ENCODE assay signal across 1 cellular context in the genomic region with DNA sequence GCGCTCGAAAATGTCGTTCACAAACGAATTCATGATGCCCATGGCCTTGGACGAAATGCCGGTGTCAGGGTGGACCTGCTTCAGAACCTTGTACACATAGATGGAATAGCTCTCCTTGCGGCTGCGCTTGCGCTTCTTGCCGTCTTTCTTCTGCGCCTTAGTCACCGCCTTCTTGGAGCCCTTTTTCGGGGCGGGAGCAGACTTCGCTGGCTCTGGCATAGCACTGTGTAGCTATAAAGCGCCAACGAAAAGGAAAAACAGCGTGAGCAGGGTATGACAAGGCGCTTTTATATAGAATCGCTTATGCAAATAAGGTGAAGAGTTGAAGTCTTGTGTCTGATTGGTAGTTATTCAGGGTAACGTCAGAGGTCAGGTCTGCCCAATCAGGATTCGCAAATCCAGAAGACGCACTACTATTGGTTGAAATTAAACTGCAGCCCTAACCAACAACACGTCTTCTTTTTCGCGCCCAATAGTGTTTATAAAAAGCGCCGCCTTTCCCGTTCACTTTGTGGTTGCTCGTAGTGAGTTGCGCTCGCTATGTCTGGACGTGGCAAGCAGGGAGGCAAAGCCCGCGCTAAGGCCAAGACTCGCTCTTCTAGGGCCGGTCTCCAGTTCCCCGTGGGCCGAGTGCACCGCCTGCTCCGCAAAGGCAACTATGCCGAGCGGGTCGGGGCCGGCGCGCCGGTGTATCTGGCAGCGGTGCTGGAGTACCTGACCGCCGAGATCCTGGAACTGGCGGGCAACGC.
TF ChIP-seq lines count a peak whose summit lies in the region.

No MANE protein-coding gene starts in this region.

TF ChIP-seq in HepG2, 621 proteins besides CTCF, POLR2A, EP300 and RAD21 (continued from another document and continues in another):
- TF ChIP-seq ZNF138 (CRISPR knock-in tag; IDR thresholded peaks at IDR 0.05; ENCODE audit: low read depth) (no peak), ETV5 (CRISPR knock-in tag; IDR thresholded peaks at IDR 0.05; ENCODE audit: borderline replicate concordance) (no peak), TGIF2 (CRISPR knock-in tag; IDR thresholded peaks at IDR 0.05) (no peak), ZNF713 (CRISPR knock-in tag; IDR thresholded peaks at IDR 0.05) (no peak), ZNF709 (CRISPR knock-in tag; IDR thresholded peaks at IDR 0.05) (no peak), NFKB2 (CRISPR knock-in tag; IDR thresholded peaks at IDR 0.05; ENCODE audit: borderline replicate concordance) (no peak), ZNF354B (CRISPR knock-in tag; IDR thresholded peaks at IDR 0.05) (no peak), ZNF17 (CRISPR knock-in tag; IDR thresholded peaks at IDR 0.05) (no peak), THAP11 (CRISPR knock-in tag; IDR thresholded peaks at IDR 0.05) (no peak; the same call in 1 of the 2 replicates), HNF4G (IDR thresholded peaks at IDR 0.05; ENCODE audit: borderline replicate concordance, low read depth, low read length) (no peak), HNF4G (CRISPR knock-in tag; IDR thresholded peaks at IDR 0.05; ENCODE audit: borderline replicate concordance, low read depth) (no peak), ZNF746 (CRISPR knock-in tag; IDR thresholded peaks at IDR 0.05) (no peak), U2AF2 (IDR thresholded peaks at IDR 0.05; ENCODE audit: low read depth, low read length) (peak; percentile 13; the same call in 1 of the 2 replicates), GATAD1 (CRISPR knock-in tag; IDR thresholded peaks at IDR 0.05) (no peak), NFIC (IDR thresholded peaks at IDR 0.05; ENCODE audit: low read length) (no peak), RBAK (CRISPR knock-in tag; IDR thresholded peaks at IDR 0.05) (no peak), ZSCAN12 (CRISPR knock-in tag; IDR thresholded peaks at IDR 0.05) (no peak), ZNF329 (CRISPR knock-in tag; IDR thresholded peaks at IDR 0.05; ENCODE audit: low read depth) (no peak), ZNF441 (CRISPR knock-in tag; IDR thresholded peaks at IDR 0.05; ENCODE audit: borderline replicate concordance) (no peak), ZNF792 (CRISPR knock-in tag; IDR thresholded peaks at IDR 0.05) (no peak), KDM5B (CRISPR knock-in tag; IDR thresholded peaks at IDR 0.05; ENCODE audit: borderline replicate concordance) (peak; percentile 44; the same call in 1 of the 2 replicates), ZNF333 (CRISPR knock-in tag; IDR thresholded peaks at IDR 0.05; ENCODE audit: borderline replicate concordance) (peak; percentile 53; the same call in 1 of the 2 replicates), ZNF616 (CRISPR knock-in tag; IDR thresholded peaks at IDR 0.05; ENCODE audit: low read depth) (no peak), KLF13 (CRISPR knock-in tag; IDR thresholded peaks at IDR 0.05) (no peak)
- TF ChIP-seq, protein P1, sequence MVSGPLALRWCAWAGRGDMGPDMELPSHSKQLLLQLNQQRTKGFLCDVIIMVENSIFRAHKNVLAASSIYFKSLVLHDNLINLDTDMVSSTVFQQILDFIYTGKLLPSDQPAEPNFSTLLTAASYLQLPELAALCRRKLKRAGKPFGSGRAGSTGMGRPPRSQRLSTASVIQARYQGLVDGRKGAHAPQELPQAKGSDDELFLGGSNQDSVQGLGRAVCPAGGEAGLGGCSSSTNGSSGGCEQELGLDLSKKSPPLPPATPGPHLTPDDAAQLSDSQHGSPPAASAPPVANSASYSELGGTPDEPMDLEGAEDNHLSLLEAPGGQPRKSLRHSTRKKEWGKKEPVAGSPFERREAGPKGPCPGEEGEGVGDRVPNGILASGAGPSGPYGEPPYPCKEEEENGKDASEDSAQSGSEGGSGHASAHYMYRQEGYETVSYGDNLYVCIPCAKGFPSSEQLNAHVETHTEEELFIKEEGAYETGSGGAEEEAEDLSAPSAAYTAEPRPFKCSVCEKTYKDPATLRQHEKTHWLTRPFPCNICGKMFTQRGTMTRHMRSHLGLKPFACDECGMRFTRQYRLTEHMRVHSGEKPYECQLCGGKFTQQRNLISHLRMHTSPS (CRISPR knock-in tag; IDR thresholded peaks at IDR 0.05; ENCODE audit: low read depth): 0 out of 2 replicates have a peak, but pooled peaks have one; percentile 6
- TF ChIP-seq, protein P2, sequence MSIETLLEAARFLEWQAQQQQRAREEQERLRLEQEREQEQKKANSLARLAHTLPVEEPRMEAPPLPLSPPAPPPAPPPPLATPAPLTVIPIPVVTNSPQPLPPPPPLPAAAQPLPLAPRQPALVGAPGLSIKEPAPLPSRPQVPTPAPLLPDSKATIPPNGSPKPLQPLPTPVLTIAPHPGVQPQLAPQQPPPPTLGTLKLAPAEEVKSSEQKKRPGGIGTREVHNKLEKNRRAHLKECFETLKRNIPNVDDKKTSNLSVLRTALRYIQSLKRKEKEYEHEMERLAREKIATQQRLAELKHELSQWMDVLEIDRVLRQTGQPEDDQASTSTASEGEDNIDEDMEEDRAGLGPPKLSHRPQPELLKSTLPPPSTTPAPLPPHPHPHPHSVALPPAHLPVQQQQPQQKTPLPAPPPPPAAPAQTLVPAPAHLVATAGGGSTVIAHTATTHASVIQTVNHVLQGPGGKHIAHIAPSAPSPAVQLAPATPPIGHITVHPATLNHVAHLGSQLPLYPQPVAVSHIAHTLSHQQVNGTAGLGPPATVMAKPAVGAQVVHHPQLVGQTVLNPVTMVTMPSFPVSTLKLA (IDR thresholded peaks at IDR 0.05): no peak
- TF ChIP-seq, protein P3, sequence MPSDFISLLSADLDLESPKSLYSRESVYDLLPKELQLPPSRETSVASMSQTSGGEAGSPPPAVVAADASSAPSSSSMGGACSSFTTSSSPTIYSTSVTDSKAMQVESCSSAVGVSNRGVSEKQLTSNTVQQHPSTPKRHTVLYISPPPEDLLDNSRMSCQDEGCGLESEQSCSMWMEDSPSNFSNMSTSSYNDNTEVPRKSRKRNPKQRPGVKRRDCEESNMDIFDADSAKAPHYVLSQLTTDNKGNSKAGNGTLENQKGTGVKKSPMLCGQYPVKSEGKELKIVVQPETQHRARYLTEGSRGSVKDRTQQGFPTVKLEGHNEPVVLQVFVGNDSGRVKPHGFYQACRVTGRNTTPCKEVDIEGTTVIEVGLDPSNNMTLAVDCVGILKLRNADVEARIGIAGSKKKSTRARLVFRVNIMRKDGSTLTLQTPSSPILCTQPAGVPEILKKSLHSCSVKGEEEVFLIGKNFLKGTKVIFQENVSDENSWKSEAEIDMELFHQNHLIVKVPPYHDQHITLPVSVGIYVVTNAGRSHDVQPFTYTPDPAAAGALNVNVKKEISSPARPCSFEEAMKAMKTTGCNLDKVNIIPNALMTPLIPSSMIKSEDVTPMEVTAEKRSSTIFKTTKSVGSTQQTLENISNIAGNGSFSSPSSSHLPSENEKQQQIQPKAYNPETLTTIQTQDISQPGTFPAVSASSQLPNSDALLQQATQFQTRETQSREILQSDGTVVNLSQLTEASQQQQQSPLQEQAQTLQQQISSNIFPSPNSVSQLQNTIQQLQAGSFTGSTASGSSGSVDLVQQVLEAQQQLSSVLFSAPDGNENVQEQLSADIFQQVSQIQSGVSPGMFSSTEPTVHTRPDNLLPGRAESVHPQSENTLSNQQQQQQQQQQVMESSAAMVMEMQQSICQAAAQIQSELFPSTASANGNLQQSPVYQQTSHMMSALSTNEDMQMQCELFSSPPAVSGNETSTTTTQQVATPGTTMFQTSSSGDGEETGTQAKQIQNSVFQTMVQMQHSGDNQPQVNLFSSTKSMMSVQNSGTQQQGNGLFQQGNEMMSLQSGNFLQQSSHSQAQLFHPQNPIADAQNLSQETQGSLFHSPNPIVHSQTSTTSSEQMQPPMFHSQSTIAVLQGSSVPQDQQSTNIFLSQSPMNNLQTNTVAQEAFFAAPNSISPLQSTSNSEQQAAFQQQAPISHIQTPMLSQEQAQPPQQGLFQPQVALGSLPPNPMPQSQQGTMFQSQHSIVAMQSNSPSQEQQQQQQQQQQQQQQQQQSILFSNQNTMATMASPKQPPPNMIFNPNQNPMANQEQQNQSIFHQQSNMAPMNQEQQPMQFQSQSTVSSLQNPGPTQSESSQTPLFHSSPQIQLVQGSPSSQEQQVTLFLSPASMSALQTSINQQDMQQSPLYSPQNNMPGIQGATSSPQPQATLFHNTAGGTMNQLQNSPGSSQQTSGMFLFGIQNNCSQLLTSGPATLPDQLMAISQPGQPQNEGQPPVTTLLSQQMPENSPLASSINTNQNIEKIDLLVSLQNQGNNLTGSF (CRISPR knock-in tag; IDR thresholded peaks at IDR 0.05): no peak
- TF ChIP-seq, protein P4, sequence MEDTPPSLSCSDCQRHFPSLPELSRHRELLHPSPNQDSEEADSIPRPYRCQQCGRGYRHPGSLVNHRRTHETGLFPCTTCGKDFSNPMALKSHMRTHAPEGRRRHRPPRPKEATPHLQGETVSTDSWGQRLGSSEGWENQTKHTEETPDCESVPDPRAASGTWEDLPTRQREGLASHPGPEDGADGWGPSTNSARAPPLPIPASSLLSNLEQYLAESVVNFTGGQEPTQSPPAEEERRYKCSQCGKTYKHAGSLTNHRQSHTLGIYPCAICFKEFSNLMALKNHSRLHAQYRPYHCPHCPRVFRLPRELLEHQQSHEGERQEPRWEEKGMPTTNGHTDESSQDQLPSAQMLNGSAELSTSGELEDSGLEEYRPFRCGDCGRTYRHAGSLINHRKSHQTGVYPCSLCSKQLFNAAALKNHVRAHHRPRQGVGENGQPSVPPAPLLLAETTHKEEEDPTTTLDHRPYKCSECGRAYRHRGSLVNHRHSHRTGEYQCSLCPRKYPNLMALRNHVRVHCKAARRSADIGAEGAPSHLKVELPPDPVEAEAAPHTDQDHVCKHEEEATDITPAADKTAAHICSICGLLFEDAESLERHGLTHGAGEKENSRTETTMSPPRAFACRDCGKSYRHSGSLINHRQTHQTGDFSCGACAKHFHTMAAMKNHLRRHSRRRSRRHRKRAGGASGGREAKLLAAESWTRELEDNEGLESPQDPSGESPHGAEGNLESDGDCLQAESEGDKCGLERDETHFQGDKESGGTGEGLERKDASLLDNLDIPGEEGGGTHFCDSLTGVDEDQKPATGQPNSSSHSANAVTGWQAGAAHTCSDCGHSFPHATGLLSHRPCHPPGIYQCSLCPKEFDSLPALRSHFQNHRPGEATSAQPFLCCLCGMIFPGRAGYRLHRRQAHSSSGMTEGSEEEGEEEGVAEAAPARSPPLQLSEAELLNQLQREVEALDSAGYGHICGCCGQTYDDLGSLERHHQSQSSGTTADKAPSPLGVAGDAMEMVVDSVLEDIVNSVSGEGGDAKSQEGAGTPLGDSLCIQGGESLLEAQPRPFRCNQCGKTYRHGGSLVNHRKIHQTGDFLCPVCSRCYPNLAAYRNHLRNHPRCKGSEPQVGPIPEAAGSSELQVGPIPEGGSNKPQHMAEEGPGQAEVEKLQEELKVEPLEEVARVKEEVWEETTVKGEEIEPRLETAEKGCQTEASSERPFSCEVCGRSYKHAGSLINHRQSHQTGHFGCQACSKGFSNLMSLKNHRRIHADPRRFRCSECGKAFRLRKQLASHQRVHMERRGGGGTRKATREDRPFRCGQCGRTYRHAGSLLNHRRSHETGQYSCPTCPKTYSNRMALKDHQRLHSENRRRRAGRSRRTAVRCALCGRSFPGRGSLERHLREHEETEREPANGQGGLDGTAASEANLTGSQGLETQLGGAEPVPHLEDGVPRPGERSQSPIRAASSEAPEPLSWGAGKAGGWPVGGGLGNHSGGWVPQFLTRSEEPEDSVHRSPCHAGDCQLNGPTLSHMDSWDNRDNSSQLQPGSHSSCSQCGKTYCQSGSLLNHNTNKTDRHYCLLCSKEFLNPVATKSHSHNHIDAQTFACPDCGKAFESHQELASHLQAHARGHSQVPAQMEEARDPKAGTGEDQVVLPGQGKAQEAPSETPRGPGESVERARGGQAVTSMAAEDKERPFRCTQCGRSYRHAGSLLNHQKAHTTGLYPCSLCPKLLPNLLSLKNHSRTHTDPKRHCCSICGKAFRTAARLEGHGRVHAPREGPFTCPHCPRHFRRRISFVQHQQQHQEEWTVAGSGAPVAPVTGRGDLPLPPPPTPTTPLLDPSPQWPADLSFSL (CRISPR knock-in tag; IDR thresholded peaks at IDR 0.05): no peak
- TF ChIP-seq, protein P5, sequence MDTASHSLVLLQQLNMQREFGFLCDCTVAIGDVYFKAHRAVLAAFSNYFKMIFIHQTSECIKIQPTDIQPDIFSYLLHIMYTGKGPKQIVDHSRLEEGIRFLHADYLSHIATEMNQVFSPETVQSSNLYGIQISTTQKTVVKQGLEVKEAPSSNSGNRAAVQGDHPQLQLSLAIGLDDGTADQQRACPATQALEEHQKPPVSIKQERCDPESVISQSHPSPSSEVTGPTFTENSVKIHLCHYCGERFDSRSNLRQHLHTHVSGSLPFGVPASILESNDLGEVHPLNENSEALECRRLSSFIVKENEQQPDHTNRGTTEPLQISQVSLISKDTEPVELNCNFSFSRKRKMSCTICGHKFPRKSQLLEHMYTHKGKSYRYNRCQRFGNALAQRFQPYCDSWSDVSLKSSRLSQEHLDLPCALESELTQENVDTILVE (CRISPR knock-in tag; IDR thresholded peaks at IDR 0.05): no peak; the same call in 1 of the 2 replicates
